21 cellular contexts compared by ENCODE assay signal in the genomic region with DNA sequence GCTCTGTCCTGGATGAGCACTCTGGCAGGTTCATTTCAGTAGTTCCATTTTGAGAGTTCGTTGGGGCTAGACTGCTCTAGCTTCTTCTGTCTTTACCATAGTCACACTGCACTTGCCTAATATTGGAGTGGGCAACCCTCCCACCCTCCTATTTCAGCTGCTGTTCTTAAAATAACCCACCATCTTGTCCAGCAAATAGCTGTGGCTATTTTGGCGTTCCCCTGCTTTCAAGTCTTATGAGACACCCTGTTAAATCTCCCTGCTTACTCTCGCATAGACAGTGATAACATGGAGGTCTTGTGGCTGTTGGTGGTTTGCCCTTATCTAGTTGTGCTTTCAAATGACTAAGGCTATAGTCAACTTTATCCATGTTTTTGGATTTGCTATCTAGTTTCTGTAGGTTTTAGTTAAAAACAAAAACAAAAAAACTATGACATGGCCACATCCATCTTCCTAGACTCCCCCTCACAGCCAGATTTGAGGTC.
A peak's percentile ranks its signal among the peaks of the same experiment; 100 is the strongest.
DNase-seq lines count a peak whose midpoint lies in the region; ATAC-seq and TF ChIP-seq lines count a peak whose summit lies in the region.
"Had no signal": no experiment of that assay in that cellular context is flagged by ENCODE, and none has a peak within 500 bp of the region (broad histone marks: within the 10 kb centered on the region; RNA-seq: fewer than 3 reads in every experiment).

No MANE protein-coding gene starts in this region.

- H3K4me3 Mint-ChIP-seq in activated CD8-positive, alpha-beta T cell treated with anti-CD3 and anti-CD28 coated beads for 36 hours, result no peak overlapping the region
- no peak overlapping the region for H3K4me3 Mint-ChIP-seq in activated CD8-positive, alpha-beta T cell treated with anti-CD3 and anti-CD28 coated beads, Interleukin-2, amount 10 ng/mL, durations not matched to agents 7 days and 5 days
- H3K4me3 Mint-ChIP-seq in endothelial cell (ENCODE audit: unreplicated experiment), result peak overlapping the region; percentile 6
- H3K4me3 Mint-ChIP-seq: activated naive CD8-positive, alpha-beta T cell treated with anti-CD3 and anti-CD28 coated beads, Interleukin-2, amount 10 ng/mL, durations not matched to agents 7 days and 5 days; central memory CD8-positive, alpha-beta T cell had no signal

- H3K4me1 ChIP-seq in skeletal muscle tissue (ENCODE audit: control insufficient read depth in 3 of 3, insufficient read depth in 3 of 3, low read length in 3 of 3), result peaks cover 4 to 15% (median 4%) of the 10 kb centered on the region in 3 donors
- H3K4me1 ChIP-seq: foreskin keratinocyte, left lung, vagina had no signal

- POLR2A ChIA-PET in activated CD8-positive, alpha-beta T cell treated with anti-CD3 and anti-CD28 coated beads for 36 hours (lab: Charles Lee), result interaction anchor here (0.8 kb wide), 1 partner anchor 11 kb away, joined by 4 read pairs; no protein-coding TSS in a partner anchor
- POLR2A ChIA-PET in activated CD8-positive, alpha-beta T cell treated with anti-CD3 and anti-CD28 coated beads, Interleukin-2, amount 10 ng/mL, durations not matched to agents 7 days and 5 days (lab: Charles Lee), result no interaction called here

- peak; percentile 51 for ATAC-seq in activated CD8-positive, alpha-beta T cell treated with anti-CD3 and anti-CD28 coated beads for 36 hours
- ATAC-seq in activated CD8-positive, alpha-beta T cell treated with anti-CD3 and anti-CD28 coated beads, Interleukin-2, amount 10 ng/mL, durations not matched to agents 7 days and 5 days, result no peak
- ATAC-seq in HG03342 (IDR thresholded peaks at IDR 0.05; ENCODE audit: unreplicated experiment) (no peak), HG03045 (IDR thresholded peaks at IDR 0.05; ENCODE audit: unreplicated experiment) (no peak)
- ATAC-seq: foreskin keratinocyte, left lung had no signal

- no peak overlapping the region for H3K27ac Mint-ChIP-seq in activated CD8-positive, alpha-beta T cell treated with anti-CD3 and anti-CD28 coated beads for 36 hours
- no peak overlapping the region for H3K27ac Mint-ChIP-seq in activated CD8-positive, alpha-beta T cell treated with anti-CD3 and anti-CD28 coated beads, Interleukin-2, amount 10 ng/mL, durations not matched to agents 7 days and 5 days
- no peak overlapping the region for H3K27ac Mint-ChIP-seq in endothelial cell (ENCODE audit: unreplicated experiment)
- H3K27ac Mint-ChIP-seq: activated naive CD8-positive, alpha-beta T cell treated with anti-CD3 and anti-CD28 coated beads, Interleukin-2, amount 10 ng/mL, durations not matched to agents 7 days and 5 days had no signal

- peak overlapping the region; percentile 40 to 62 (median 54) for H3K9ac ChIP-seq in skeletal muscle tissue (ENCODE audit: low read depth in 1 of 3, low read length in 3 of 3)
- H3K9ac ChIP-seq: GM23248 had no signal

- H3K27me3 Mint-ChIP-seq in activated CD8-positive, alpha-beta T cell treated with anti-CD3 and anti-CD28 coated beads for 36 hours, result peaks cover 15% of the 10 kb centered on the region
- H3K27me3 Mint-ChIP-seq in activated CD8-positive, alpha-beta T cell treated with anti-CD3 and anti-CD28 coated beads, Interleukin-2, amount 10 ng/mL, durations not matched to agents 7 days and 5 days (ENCODE audit: low read depth), result peaks cover 57% of the 10 kb centered on the region
- H3K27me3 Mint-ChIP-seq in endothelial cell (ENCODE audit: unreplicated experiment), result peaks cover 3% of the 10 kb centered on the region

- peaks cover 8% of the 10 kb centered on the region for H3K9me3 Mint-ChIP-seq in activated CD8-positive, alpha-beta T cell treated with anti-CD3 and anti-CD28 coated beads for 36 hours
- peaks cover 7% of the 10 kb centered on the region for H3K9me3 Mint-ChIP-seq in activated CD8-positive, alpha-beta T cell treated with anti-CD3 and anti-CD28 coated beads, Interleukin-2, amount 10 ng/mL, durations not matched to agents 7 days and 5 days (ENCODE audit: insufficient read depth)
- H3K9me3 Mint-ChIP-seq in endothelial cell (ENCODE audit: unreplicated experiment), result no peaks in the 10 kb centered on the region

- no peaks in the 10 kb centered on the region for H3K4me1 Mint-ChIP-seq in activated CD8-positive, alpha-beta T cell treated with anti-CD3 and anti-CD28 coated beads for 36 hours (ENCODE audit: low read depth)
- H3K4me1 Mint-ChIP-seq in activated CD8-positive, alpha-beta T cell treated with anti-CD3 and anti-CD28 coated beads, Interleukin-2, amount 10 ng/mL, durations not matched to agents 7 days and 5 days (ENCODE audit: low read depth), result no peaks in the 10 kb centered on the region
- peaks cover 25% of the 10 kb centered on the region for H3K4me1 Mint-ChIP-seq in endothelial cell (ENCODE audit: unreplicated experiment)
- H3K4me1 Mint-ChIP-seq: activated naive CD8-positive, alpha-beta T cell treated with anti-CD3 and anti-CD28 coated beads, Interleukin-2, amount 10 ng/mL, durations not matched to agents 7 days and 5 days; central memory CD8-positive, alpha-beta T cell had no signal

- H3K36me3 Mint-ChIP-seq in activated CD8-positive, alpha-beta T cell treated with anti-CD3 and anti-CD28 coated beads for 36 hours (ENCODE audit: low read depth), result peaks cover 12% of the 10 kb centered on the region
- H3K36me3 Mint-ChIP-seq in activated CD8-positive, alpha-beta T cell treated with anti-CD3 and anti-CD28 coated beads, Interleukin-2, amount 10 ng/mL, durations not matched to agents 7 days and 5 days (ENCODE audit: low read depth), result peaks cover 3% of the 10 kb centered on the region
- peaks cover 53% of the 10 kb centered on the region for H3K36me3 Mint-ChIP-seq in endothelial cell (ENCODE audit: low read depth, unreplicated experiment)

- peak overlapping the region; percentile 16 to 57 (median 25) for H3K4me3 ChIP-seq in skeletal muscle tissue (ENCODE audit: low read length in 3 of 3)
- H3K4me3 ChIP-seq: GM23248, left lung, MG63, vagina had no signal

- no peaks in the 10 kb centered on the region for H3K9me3 ChIP-seq in skeletal muscle tissue (ENCODE audit: control insufficient read depth in 3 of 3, low read length in 3 of 3)
- H3K9me3 ChIP-seq: MG63, vagina had no signal

- peak overlapping the region; percentile 88 for H3K27ac ChIP-seq in skeletal muscle tissue (ENCODE audit: low read depth, low read length)
- H3K27ac ChIP-seq: C4-2B, foreskin keratinocyte, GM23248, left lung, vagina had no signal

- H3K36me3 ChIP-seq in skeletal muscle tissue (ENCODE audit: control insufficient read depth in 3 of 3, insufficient read depth in 3 of 3, low read length in 3 of 3), result peaks cover 0 to 4% (median 0%) of the 10 kb centered on the region in 3 donors
- H3K36me3 ChIP-seq: vagina had no signal

- peak; percentile 39 for DNase-seq in activated CD8-positive, alpha-beta T cell treated with anti-CD3 and anti-CD28 coated beads for 36 hours
- no peak for DNase-seq in activated CD8-positive, alpha-beta T cell treated with anti-CD3 and anti-CD28 coated beads, Interleukin-2, amount 10 ng/mL, durations not matched to agents 7 days and 5 days
- DNase-seq in NCI-H226 (peak; percentile 72), endothelial cell (ENCODE audit: low spot score) (no peak), NCI-H2029 treated with DMSO at 0.1 percent for 48 hours (lab: John Stamatoyannopoulos, UW) (no peak)
- DNase-seq: activated CD4-positive, alpha-beta T cell treated with anti-CD3 and anti-CD28 coated beads for 4 hours; activated naive CD8-positive, alpha-beta T cell treated with anti-CD3 and anti-CD28 coated beads, Interleukin-2, amount 10 ng/mL, durations not matched to agents 7 days and 5 days; DMS79; foreskin keratinocyte; GM23248; left lung; MG63; NCI-H187; NCI-H510A; stimulated activated CD4-positive, alpha-beta T cell treated with anti-CD3 and anti-CD28 coated beads, Interleukin-12 subunit alpha, Interleukin-12 subunit beta, amount 100 ng/mL, for 4 hours had no signal

- intact Hi-C loops in activated CD8-positive, alpha-beta T cell treated with anti-CD3 and anti-CD28 coated beads for 36 hours (cut with micrococcal nuclease), result no loop called here

- no peak for TF ChIP-seq CTCF in activated CD8-positive, alpha-beta T cell treated with anti-CD3 and anti-CD28 coated beads for 36 hours (IDR thresholded peaks at IDR 0.05)
- TF ChIP-seq CTCF in endothelial cell (IDR thresholded peaks at IDR 0.05; ENCODE audit: unreplicated experiment), result no peak

- CTCF ChIA-PET in activated CD8-positive, alpha-beta T cell treated with anti-CD3 and anti-CD28 coated beads for 36 hours (lab: Charles Lee), result no interaction called here
- CTCF ChIA-PET in activated CD8-positive, alpha-beta T cell treated with anti-CD3 and anti-CD28 coated beads, Interleukin-2, amount 10 ng/mL, durations not matched to agents 7 days and 5 days (lab: Charles Lee), result no interaction called here

- H3K27me3 ChIP-seq in skeletal muscle tissue (ENCODE audit: control insufficient read depth in 3 of 3, insufficient read depth in 3 of 3, low read length in 3 of 3), result no peaks in the 10 kb centered on the region
- H3K27me3 ChIP-seq: foreskin keratinocyte, left lung, MG63, vagina had no signal

Comparison
In these comparisons a context has a peak if more than half of its experiments do, and no peak if none do; other contexts are left out.
1. DNase-seq: peak in activated CD8-positive, alpha-beta T cell treated with anti-CD3 and anti-CD28 coated beads for 36 hours (single experiment) and NCI-H226 (single experiment); none in activated CD8-positive, alpha-beta T cell treated with anti-CD3 and anti-CD28 coated beads, Interleukin-2, amount 10 ng/mL, durations not matched to agents 7 days and 5 days (single experiment), endothelial cell (single experiment) and NCI-H2029 treated with DMSO at 0.1 percent for 48 hours (single experiment).